ENCODE assay signal across 14 cellular contexts in the genomic region with DNA sequence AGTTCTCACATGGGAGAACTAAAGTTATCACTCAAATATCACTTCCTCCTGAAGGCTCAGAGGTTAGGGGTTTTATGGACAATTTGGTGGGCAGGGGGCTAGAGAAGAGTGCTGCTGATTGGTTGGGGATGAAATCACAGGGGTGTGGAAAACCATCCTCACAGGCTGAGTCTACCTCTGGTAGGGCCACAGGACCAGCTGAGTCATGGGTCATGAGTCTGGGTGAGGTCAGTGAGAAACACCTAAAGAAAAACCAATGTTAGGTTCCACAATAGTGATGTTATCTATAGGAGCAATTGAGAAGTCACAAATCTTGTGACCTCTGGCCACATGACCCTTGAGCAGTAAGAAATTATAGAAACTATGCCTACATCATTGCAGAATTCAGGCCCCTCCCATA.
"Had no signal": no experiment of that assay in that cellular context is flagged by ENCODE, and none has a peak within 500 bp of the region (broad histone marks: within the 10 kb centered on the region; RNA-seq: fewer than 3 reads in every experiment).

No MANE protein-coding gene starts in this region.

- H3K27ac ChIP-seq: colonic mucosa, esophagus squamous epithelium, right atrium auricular region, skin epidermis had no signal

- H3K9me3 ChIP-seq: colonic mucosa, esophagus squamous epithelium, right atrium auricular region had no signal

- H3K27me3 ChIP-seq: colonic mucosa, esophagus squamous epithelium, right atrium auricular region had no signal

- H3K36me3 Mint-ChIP-seq: activated naive CD4-positive, alpha-beta T cell treated with anti-CD3 and anti-CD28 coated beads, Interleukin-2, amount 10 ng/mL, durations not matched to agents 7 days and 5 days; mesothelial cell of epicardium had no signal

- H3K4me3 ChIP-seq: colonic mucosa, esophagus squamous epithelium, right atrium auricular region, skin epidermis had no signal

- DNase-seq: activated B cell treated with CpG ODN at 0.5 μM for 24 hours; activated CD4-positive, alpha-beta T cell treated with anti-CD3 and anti-CD28 coated beads, Interleukin-2, amount 10 ng/mL, durations not matched to agents 24 days and 14 days; activated naive CD4-positive, alpha-beta T cell treated with anti-CD3 and anti-CD28 coated beads, Interleukin-2, amount 10 ng/mL, durations not matched to agents 7 days and 5 days; caudate nucleus; colonic mucosa; esophagus squamous epithelium; glutamatergic neuron; hypothalamus; kidney glomerular epithelial cell; SW 1271 had no signal

- H3K36me3 ChIP-seq: colonic mucosa, esophagus squamous epithelium, right atrium auricular region had no signal

- H3K9me3 Mint-ChIP-seq: activated B cell treated with CpG ODN at 0.5 μM for 24 hours, mesothelial cell of epicardium had no signal

- H3K4me3 Mint-ChIP-seq: activated B cell treated with CpG ODN at 0.5 μM for 24 hours; activated CD4-positive, alpha-beta T cell treated with anti-CD3 and anti-CD28 coated beads, Interleukin-2, amount 10 ng/mL, durations not matched to agents 24 days and 14 days; activated naive CD4-positive, alpha-beta T cell treated with anti-CD3 and anti-CD28 coated beads, Interleukin-2, amount 10 ng/mL, durations not matched to agents 7 days and 5 days; mesothelial cell of epicardium had no signal

- H3K27ac Mint-ChIP-seq: activated B cell treated with CpG ODN at 0.5 μM for 24 hours; activated CD4-positive, alpha-beta T cell treated with anti-CD3 and anti-CD28 coated beads, Interleukin-2, amount 10 ng/mL, durations not matched to agents 24 days and 14 days; mesothelial cell of epicardium; progenitor cell of endocrine pancreas had no signal

- H3K27me3 Mint-ChIP-seq: activated B cell treated with CpG ODN at 0.5 μM for 24 hours; activated CD4-positive, alpha-beta T cell treated with anti-CD3 and anti-CD28 coated beads, Interleukin-2, amount 10 ng/mL, durations not matched to agents 24 days and 14 days; activated naive CD4-positive, alpha-beta T cell treated with anti-CD3 and anti-CD28 coated beads, Interleukin-2, amount 10 ng/mL, durations not matched to agents 7 days and 5 days had no signal

- H3K4me1 ChIP-seq: colonic mucosa, right atrium auricular region had no signal
